ENCODE assay signal across 8 cellular contexts in genomic region chr1:228140724-228141081, GRCh38. TPM values are rescaled to one million over a fixed set of nuclear protein-coding genes. Genes with fewer than 3 reads are reported as not detected.
DNase-seq lines count a peak whose midpoint lies in the region; ATAC-seq and TF ChIP-seq lines count a peak whose summit lies in the region.

No MANE protein-coding gene starts in this region.

- intact Hi-C loops in sciatic nerve (cut with DNase I): no loop called here

- no peaks in the 10 kb centered on the region for H3K27me3 ChIP-seq in SJSA1 (replicated peaks)
- H3K27me3 ChIP-seq in fibroblast of lung (ENCODE audit: control insufficient read depth, insufficient read depth, low read length): peaks cover 5% of the 10 kb centered on the region

- H3K79me2 ChIP-seq in fibroblast of lung (ENCODE audit: control insufficient read depth, insufficient read depth, low read length): peaks cover 55% of the 10 kb centered on the region

- H3K36me3 ChIP-seq in SJSA1: peaks cover 47% of the 10 kb centered on the region
- peaks cover 5% of the 10 kb centered on the region for H3K36me3 ChIP-seq in fibroblast of lung (ENCODE audit: control insufficient read depth, insufficient read depth, low read length)

- peak overlapping the region; percentile 89 for H3K27ac ChIP-seq in SJSA1
- H3K27ac ChIP-seq in fibroblast of lung (ENCODE audit: insufficient read depth, low read length): peak overlapping the region; percentile 98

- no peak overlapping the region for H2AFZ ChIP-seq in fibroblast of lung (ENCODE audit: low read length)

- H3K4me1 ChIP-seq in SJSA1 (replicated peaks) (peaks cover 13% of the 10 kb centered on the region), fibroblast of lung (ENCODE audit: control insufficient read depth, extremely low read depth, insufficient read depth, low read length) (peaks cover 13% of the 10 kb centered on the region)

- no peaks in the 10 kb centered on the region for H3K9me3 ChIP-seq in SJSA1 (replicated peaks)
- no peaks in the 10 kb centered on the region for H3K9me3 ChIP-seq in fibroblast of lung (ENCODE audit: control insufficient read depth, insufficient read depth, low read depth, low read length)

- POLR2A ChIA-PET in GM10248 (lab: Yijun Ruan, JAX): interaction anchor here (0.5 kb wide), 1 partner anchor 318 kb away, joined by 4 read pairs; no protein-coding TSS in a partner anchor

- TF ChIP-seq CTCF in GM10248 (IDR thresholded peaks at IDR 0.05; ENCODE audit: control extremely low read depth, extremely low read depth, low read depth, missing control alignments) (no peak), fibroblast of lung (conservative IDR thresholded peaks at IDR 0.05 in 1 of 2, IDR thresholded peaks at IDR 0.05 in 1 of 2; ENCODE audit: low read depth in 1 of 2, low read length in 2 of 2) (no peak)

- peak overlapping the region; percentile 98 for H3K9ac ChIP-seq in fibroblast of lung (ENCODE audit: insufficient read depth, low read length)

- DNase-seq in GM10248 (ENCODE audit: extremely low spot score): peak; percentile 21
- DNase-seq in SJSA1 (ENCODE audit: low read depth in 1 of 2, low spot score in 2 of 2): no peak
- DNase-seq in fibroblast of lung (ENCODE audit: low read depth in 2 of 2): no peak
- peak; percentile 28 for DNase-seq in putamen (ENCODE audit: low spot score)
- DNase-seq in NCI-H524 (lab: John Stamatoyannopoulos, UW): no peak
- DNase-seq in sciatic nerve (ENCODE audit: low spot score): no peak
- no peak for DNase-seq in NCI-H524 treated with DMSO at 0.1 percent for 48 hours (lab: John Stamatoyannopoulos, UW)

- CTCF ChIA-PET in GM10248 (lab: Yijun Ruan, JAX): interaction anchor here (0.9 to 1.5 kb wide), 4 partner anchors 10 to 28 kb away, joined by 3 to 9 read pairs (median 5); no protein-coding TSS in a partner anchor

- peak overlapping the region; percentile 95 for H3K4me3 ChIP-seq in SJSA1
- H3K4me3 ChIP-seq in fibroblast of lung (replicated peaks in 1 of 4; ENCODE audit: control extremely low read depth in 1 of 4, insufficient read depth in 1 of 4, low read depth in 3 of 4, low read length in 4 of 4): peak overlapping the region; percentile 87 to 96 (median 92)

- H4K20me1 ChIP-seq in fibroblast of lung (ENCODE audit: control insufficient read depth, extremely low read depth, insufficient read depth, low read length): no peaks in the 10 kb centered on the region

- ATAC-seq in GM18870 (IDR thresholded peaks at IDR 0.05; ENCODE audit: unreplicated experiment): no peak
- ATAC-seq in sciatic nerve: no peak

- H3K4me2 ChIP-seq in fibroblast of lung (ENCODE audit: extremely low read depth, insufficient read depth, low read length): peak overlapping the region; percentile 95

RNA-seq across cellular contexts. Expression of gene GUK1, which starts 0.6 kb away (rescaled TPM):
- total RNA-seq in SJSA1 (2014; rRNA removed; shearing (Covaris generic)): 307 and 334 TPM in 2 replicates
- 325 and 479 TPM in 2 replicates for total RNA-seq in fibroblast of lung
- polyA plus RNA-seq in fibroblast of lung: 217 and 286 TPM in 2 replicates
- polyA plus RNA-seq in fibroblast of lung (2012): 265 and 391 TPM in 2 replicates
- 101 and 146 TPM in 2 replicates for polyA minus RNA-seq in fibroblast of lung (ENCODE audit: low replicate concordance)
- 250 TPM for total RNA-seq in sciatic nerve

RNA-seq across cellular contexts. Expression of gene GJC2, which starts 9.0 kb away (rescaled TPM):
- total RNA-seq in SJSA1 (2014; rRNA removed; shearing (Covaris generic)): 2.0 and 2.3 TPM in 2 replicates
- total RNA-seq in fibroblast of lung: 6.7 and 13.4 TPM in 2 replicates
- 1.3 and 1.4 TPM in 2 replicates for polyA plus RNA-seq in fibroblast of lung
- 5.0 and 5.3 TPM in 2 replicates for polyA plus RNA-seq in fibroblast of lung (2012)
- 4.0 and 4.4 TPM in 2 replicates for polyA minus RNA-seq in fibroblast of lung (ENCODE audit: low replicate concordance)
- total RNA-seq in sciatic nerve: 10.5 TPM

RNA-seq across cellular contexts. Expression of gene IBA57, which starts 24.9 kb away (rescaled TPM):
- 2.3 and 4.3 TPM in 2 replicates for total RNA-seq in SJSA1 (2014; rRNA removed; shearing (Covaris generic))
- total RNA-seq in fibroblast of lung (3.6 and 3.8 TPM in 2 replicates), sciatic nerve (10.4 TPM)
- 1.3 and 1.4 TPM in 2 replicates for polyA plus RNA-seq in fibroblast of lung
- 2.3 and 3.6 TPM in 2 replicates for polyA plus RNA-seq in fibroblast of lung (2012)
- polyA minus RNA-seq in fibroblast of lung (ENCODE audit: low replicate concordance): 1.9 and 3.3 TPM in 2 replicates

RNA-seq across cellular contexts. Expression of gene MRPL55, which starts 31.6 kb away (rescaled TPM):
- 93.4 and 101 TPM in 2 replicates for total RNA-seq in SJSA1 (2014; rRNA removed; shearing (Covaris generic))
- 51.7 and 61.6 TPM in 2 replicates for total RNA-seq in fibroblast of lung
- 39.5 and 41.0 TPM in 2 replicates for polyA plus RNA-seq in fibroblast of lung
- 55.0 and 70.4 TPM in 2 replicates for polyA plus RNA-seq in fibroblast of lung (2012)
- 7.1 and 30.6 TPM in 2 replicates for polyA minus RNA-seq in fibroblast of lung (ENCODE audit: low replicate concordance)
- total RNA-seq in sciatic nerve: 34.2 TPM

RNA-seq across cellular contexts. Expression of gene C1orf35, which starts 37.6 kb away (rescaled TPM):
- 18.7 and 49.2 TPM in 2 replicates for total RNA-seq in SJSA1 (2014; rRNA removed; shearing (Covaris generic))
- total RNA-seq in fibroblast of lung (7.6 and 8.0 TPM in 2 replicates), sciatic nerve (15.8 TPM)
- 4.8 and 7.0 TPM in 2 replicates for polyA plus RNA-seq in fibroblast of lung
- polyA plus RNA-seq in fibroblast of lung (2012): 8.5 and 15.4 TPM in 2 replicates
- 2.6 and 6.9 TPM in 2 replicates for polyA minus RNA-seq in fibroblast of lung (ENCODE audit: low replicate concordance)

Comparison
In these comparisons a context has a peak if more than half of its experiments do, and no peak if none do; other contexts are left out.
1. DNase-seq: peak in GM10248 (single experiment) and putamen (single experiment); none in SJSA1 (0 of 2), fibroblast of lung (0 of 2), NCI-H524 (0 of 2), sciatic nerve (single experiment) and NCI-H524 treated with DMSO at 0.1 percent for 48 hours (single experiment).